In the genomic region with DNA sequence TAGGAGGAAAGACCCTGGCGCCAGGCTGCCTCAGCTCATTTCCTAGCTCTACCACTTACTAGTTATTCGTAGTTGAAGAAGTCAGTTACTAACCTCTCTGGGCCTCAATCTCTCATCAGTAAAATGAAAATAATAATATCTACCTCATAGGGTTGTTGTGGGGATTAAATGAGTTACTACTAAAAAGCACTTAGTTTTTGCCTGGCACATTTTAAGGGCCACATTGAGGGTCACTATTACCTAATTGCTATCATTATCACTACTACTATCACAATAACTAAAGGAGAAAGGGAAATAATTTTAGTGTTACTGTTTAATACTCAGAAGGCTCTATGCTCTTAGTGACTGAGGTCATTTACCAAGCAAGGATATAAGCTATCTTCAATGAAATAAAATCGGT, we compare ENCODE assay signal across 15 cellular contexts. TPM values are rescaled to one million over a fixed set of nuclear protein-coding genes. Genes with fewer than 3 reads are reported as not detected.
DNase-seq lines count a peak whose midpoint lies in the region; ATAC-seq and TF ChIP-seq lines count a peak whose summit lies in the region.
"Had no signal": no experiment of that assay in that cellular context is flagged by ENCODE, and none has a peak within 500 bp of the region (broad histone marks: within the 10 kb centered on the region; RNA-seq: fewer than 3 reads in every experiment).

No MANE protein-coding gene starts in this region.

- peaks cover 12% of the 10 kb centered on the region for H4K20me1 ChIP-seq in SK-N-SH (ENCODE audit: insufficient read depth)

- H3K9me3 ChIP-seq in Panc1 (ENCODE audit: control insufficient read depth, insufficient read depth, low read depth, low read length) = no peaks in the 10 kb centered on the region
- H3K9me3 ChIP-seq in SK-N-SH = no peaks in the 10 kb centered on the region

- H3K27me3 ChIP-seq in Panc1 (ENCODE audit: control insufficient read depth, insufficient read depth, low read length) (no peaks in the 10 kb centered on the region), SK-N-SH (ENCODE audit: insufficient read depth) (no peaks in the 10 kb centered on the region)

- TF ChIP-seq CTCF in Panc1 (IDR thresholded peaks at IDR 0.05) = no peak
- no peak for TF ChIP-seq CTCF in WTC11 (IDR thresholded peaks at IDR 0.05)
- no peak for TF ChIP-seq CTCF in nephron progenitor cell (IDR thresholded peaks at IDR 0.05)
- no peak for TF ChIP-seq CTCF in SK-N-SH (IDR thresholded peaks at IDR 0.05)

- no peak for ATAC-seq in Panc1
- no peak for ATAC-seq in WTC11

- H3K9ac ChIP-seq in SK-N-SH = no peak overlapping the region
- H3K9ac ChIP-seq: GM23248 had no signal

- H3K27ac Mint-ChIP-seq in WTC11 (0 out of 2 replicates have a peak overlapping the region, but pooled peaks have one; percentile 64), nephron progenitor cell (peak overlapping the region; percentile 92)

- no peaks in the 10 kb centered on the region for H3K27me3 Mint-ChIP-seq in WTC11 (ENCODE audit: low read depth)
- H3K27me3 Mint-ChIP-seq in nephron progenitor cell (ENCODE audit: low read depth, poor library complexity) = no peaks in the 10 kb centered on the region
- H3K27me3 Mint-ChIP-seq: CD4-positive, alpha-beta memory T cell had no signal

- in situ Hi-C loops in Panc1 (cut with HindIII; ENCODE audit: low pct_unique_long_range_greater_than_20kb, low sequenced_read_pairs) = no loop called here

- no peak overlapping the region for H2AFZ ChIP-seq in SK-N-SH (ENCODE audit: low read depth)
- H2AFZ ChIP-seq: GM23248 had no signal

- H3K9me3 Mint-ChIP-seq in WTC11 (peaks cover 5% of the 10 kb centered on the region; the same call in 1 of the 2 replicates), nephron progenitor cell (peaks cover 7% of the 10 kb centered on the region)
- H3K9me3 Mint-ChIP-seq: CD4-positive, alpha-beta memory T cell had no signal

- POLR2A ChIA-PET in Panc1 (lab: Charles Lee) (no interaction called here), WTC11 (lab: Charles Lee) (no interaction called here), SK-N-SH (lab: Yijun Ruan, JAX) (no interaction called here)

- no peak overlapping the region for H3K4me3 Mint-ChIP-seq in WTC11
- no peak overlapping the region for H3K4me3 Mint-ChIP-seq in nephron progenitor cell
- H3K4me3 Mint-ChIP-seq: CD4-positive, alpha-beta memory T cell had no signal

- H3K9me2 ChIP-seq in SK-N-SH = no peaks in the 10 kb centered on the region

- no peak for TF ChIP-seq RAD21 in SK-N-SH (IDR thresholded peaks at IDR 0.05; ENCODE audit: low read length)

- peaks cover 3% of the 10 kb centered on the region for H3F3A ChIP-seq in SK-N-SH (replicated peaks; ENCODE audit: insufficient read depth)

- no peak overlapping the region for H3K4me2 ChIP-seq in SK-N-SH

- WGBS in SK-N-SH (ENCODE audit: low lambda C conversion rate) = 84% methylated on average over 3 of the region's 3 CpGs

- peaks cover 10% of the 10 kb centered on the region for H3K36me3 ChIP-seq in Panc1 (ENCODE audit: control insufficient read depth, insufficient read depth, low read length)
- H3K36me3 ChIP-seq in SK-N-SH (replicated peaks in 1 of 2; ENCODE audit: control insufficient read depth in 1 of 2, insufficient read depth in 2 of 2, low read length in 1 of 2) = peaks cover 15 to 19% of the 10 kb centered on the region in 2 experiments

- CTCF ChIA-PET in Panc1 (lab: Charles Lee) = no interaction called here
- CTCF ChIA-PET in WTC11 (lab: Charles Lee) = interaction anchor here (0.7 to 1.2 kb wide), 3 partner anchors 16 to 44 kb away, joined by 3 to 6 read pairs (median 3); no protein-coding TSS in a partner anchor
- CTCF ChIA-PET in SK-N-SH (lab: Yijun Ruan, JAX) = interaction anchor here (3.4 kb wide), 1 partner anchor 44 kb away, joined by 19 read pairs; a partner anchor contains a TSS

- peaks cover 58% of the 10 kb centered on the region for H3K79me2 ChIP-seq in SK-N-SH (ENCODE audit: insufficient read depth)

- H3K27ac ChIP-seq in Panc1 (ENCODE audit: low read length) = no peak overlapping the region
- H3K27ac ChIP-seq in SK-N-SH (ENCODE audit: low read depth in 2 of 2, low read length in 1 of 2) = no peak overlapping the region
- H3K27ac ChIP-seq: GM23248 had no signal

- H3K36me3 Mint-ChIP-seq in WTC11 = peaks cover 28% of the 10 kb centered on the region
- peaks cover 61% of the 10 kb centered on the region for H3K36me3 Mint-ChIP-seq in nephron progenitor cell (ENCODE audit: low read depth)

- intact Hi-C loops in Panc1 (cut with micrococcal nuclease; ENCODE audit: unreplicated experiment) = no loop called here

- DNase-seq in Panc1 (ENCODE audit: low read depth, low spot score) = no peak
- no peak for DNase-seq in WTC11 (ENCODE audit: low spot score)
- no peak for DNase-seq in nephron progenitor cell
- DNase-seq in SK-N-SH = no peak
- no peak for DNase-seq in KG1 (lab: John Stamatoyannopoulos, UW)
- DNase-seq in activated effector memory CD4-positive, alpha-beta T cell treated with anti-CD3 and anti-CD28 coated beads, Interleukin-2, amount 50 U/mL, for 16 hours = no peak
- DNase-seq: C1 segment of cervical spinal cord; Calu3; CD4-positive, alpha-beta memory T cell; COR-L47; DMS53; DND-41; GM23248; H7; HCEC 1CT had no signal

- H3K4me1 Mint-ChIP-seq in WTC11 = peaks cover 13% of the 10 kb centered on the region
- no peaks in the 10 kb centered on the region for H3K4me1 Mint-ChIP-seq in nephron progenitor cell

- BruUV-seq in Panc1 (replicated peaks; lab: Mats Ljungman, UMichigan) = TSS peak; percentile 14

- H3K4me1 ChIP-seq in Panc1 (ENCODE audit: control insufficient read depth, insufficient read depth, low read length) (no peaks in the 10 kb centered on the region), SK-N-SH (ENCODE audit: control insufficient read depth in 1 of 2, insufficient read depth in 2 of 2, low read depth in 1 of 2, low read length in 1 of 2) (no peaks in the 10 kb centered on the region)

- H3K4me3 ChIP-seq in Panc1 (ENCODE audit: low read depth in 2 of 2, low read length in 2 of 2) (no peak overlapping the region), SK-N-SH (ENCODE audit: low read depth in 2 of 2, low read length in 1 of 2) (no peak overlapping the region)
- H3K4me3 ChIP-seq: GM23248 had no signal

- TF ChIP-seq EP300 in SK-N-SH (IDR thresholded peaks at IDR 0.05; ENCODE audit: borderline replicate concordance in 1 of 2, low read depth in 1 of 2, low read length in 1 of 2) = no peak

TF ChIP-seq in WTC11, 78 proteins besides CTCF, POLR2A, EP300 and RAD21:
- no peak for TF ChIP-seq ATF1 (CRISPR knock-in tag; IDR thresholded peaks at IDR 0.05)
- TF ChIP-seq KAT7 (CRISPR knock-in tag; IDR thresholded peaks at IDR 0.05; ENCODE audit: borderline replicate concordance) = no peak
- no peak for TF ChIP-seq ZNF263 (CRISPR knock-in tag; IDR thresholded peaks at IDR 0.05; ENCODE audit: low read depth)
- TF ChIP-seq ZNF671 (CRISPR knock-in tag; IDR thresholded peaks at IDR 0.05) = no peak
- TF ChIP-seq NFYB (CRISPR knock-in tag; conservative IDR thresholded peaks at IDR 0.05; ENCODE audit: low read depth) = no peak
- TF ChIP-seq GTF2I (CRISPR knock-in tag; conservative IDR thresholded peaks at IDR 0.05) = no peak
- TF ChIP-seq ZNF219 (CRISPR knock-in tag; IDR thresholded peaks at IDR 0.05; ENCODE audit: borderline replicate concordance) = no peak
- no peak for TF ChIP-seq NFATC4 (CRISPR knock-in tag; IDR thresholded peaks at IDR 0.05)
TF ChIP-seq in WTC11: peak in this region for 0.

TF ChIP-seq in SK-N-SH, 30 proteins besides CTCF, POLR2A, EP300 and RAD21 (continues in another document):
- TF ChIP-seq MXI1 (IDR thresholded peaks at IDR 0.05; ENCODE audit: low read depth, low read length) = no peak
- no peak for TF ChIP-seq MEF2A (IDR thresholded peaks at IDR 0.05; ENCODE audit: borderline replicate concordance, low read depth)
- no peak for TF ChIP-seq TEAD4 (IDR thresholded peaks at IDR 0.05; ENCODE audit: borderline replicate concordance, insufficient read depth)
- TF ChIP-seq, protein P1, sequence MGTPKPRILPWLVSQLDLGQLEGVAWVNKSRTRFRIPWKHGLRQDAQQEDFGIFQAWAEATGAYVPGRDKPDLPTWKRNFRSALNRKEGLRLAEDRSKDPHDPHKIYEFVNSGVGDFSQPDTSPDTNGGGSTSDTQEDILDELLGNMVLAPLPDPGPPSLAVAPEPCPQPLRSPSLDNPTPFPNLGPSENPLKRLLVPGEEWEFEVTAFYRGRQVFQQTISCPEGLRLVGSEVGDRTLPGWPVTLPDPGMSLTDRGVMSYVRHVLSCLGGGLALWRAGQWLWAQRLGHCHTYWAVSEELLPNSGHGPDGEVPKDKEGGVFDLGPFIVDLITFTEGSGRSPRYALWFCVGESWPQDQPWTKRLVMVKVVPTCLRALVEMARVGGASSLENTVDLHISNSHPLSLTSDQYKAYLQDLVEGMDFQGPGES (IDR thresholded peaks at IDR 0.05; ENCODE audit: low read depth, low read length) = no peak
- no peak for TF ChIP-seq GATA2 (CRISPR knock-in tag; IDR thresholded peaks at IDR 0.05)
- no peak for TF ChIP-seq SMC3 (IDR thresholded peaks at IDR 0.05; ENCODE audit: low read depth, low read length)
- TF ChIP-seq, protein P2, sequence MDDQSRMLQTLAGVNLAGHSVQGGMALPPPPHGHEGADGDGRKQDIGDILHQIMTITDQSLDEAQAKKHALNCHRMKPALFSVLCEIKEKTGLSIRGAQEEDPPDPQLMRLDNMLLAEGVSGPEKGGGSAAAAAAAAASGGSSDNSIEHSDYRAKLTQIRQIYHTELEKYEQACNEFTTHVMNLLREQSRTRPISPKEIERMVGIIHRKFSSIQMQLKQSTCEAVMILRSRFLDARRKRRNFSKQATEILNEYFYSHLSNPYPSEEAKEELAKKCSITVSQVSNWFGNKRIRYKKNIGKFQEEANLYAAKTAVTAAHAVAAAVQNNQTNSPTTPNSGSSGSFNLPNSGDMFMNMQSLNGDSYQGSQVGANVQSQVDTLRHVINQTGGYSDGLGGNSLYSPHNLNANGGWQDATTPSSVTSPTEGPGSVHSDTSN (IDR thresholded peaks at IDR 0.05) = no peak
- TF ChIP-seq, protein P3, sequence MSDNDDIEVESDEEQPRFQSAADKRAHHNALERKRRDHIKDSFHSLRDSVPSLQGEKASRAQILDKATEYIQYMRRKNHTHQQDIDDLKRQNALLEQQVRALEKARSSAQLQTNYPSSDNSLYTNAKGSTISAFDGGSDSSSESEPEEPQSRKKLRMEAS (IDR thresholded peaks at IDR 0.05; ENCODE audit: low read depth) = no peak
- no peak for TF ChIP-seq GABPA (IDR thresholded peaks at IDR 0.05; ENCODE audit: low read depth)
- TF ChIP-seq NFIC (IDR thresholded peaks at IDR 0.05; ENCODE audit: borderline replicate concordance) = no peak

RNA-seq across cellular contexts. Expression of a gene that starts 25.0 kb away (rescaled TPM):
- total RNA-seq in Panc1 (2021; ENCODE audit: unreplicated experiment) (22.7 TPM), WTC11 (2021) (26.3 to 31.4 TPM (median 27.3 TPM) in 3 replicates)
- polyA plus RNA-seq in Panc1 (2012; ENCODE audit: insufficient read length) = 18.1 TPM
- 11.8 and 15.4 TPM in 2 replicates for polyA plus RNA-seq in SK-N-SH (2012; rRNA removed)
- polyA plus RNA-seq in SK-N-SH (2012; cell fraction: cytosol; rRNA removed) = 12.7 and 14.1 TPM in 2 replicates
- 18.8 and 33.5 TPM in 2 replicates for polyA plus RNA-seq in SK-N-SH (2012; cell fraction: nucleus; rRNA removed)

RNA-seq across cellular contexts. Expression of a gene that starts 43.4 kb away (rescaled TPM):
- total RNA-seq in Panc1 (2021; ENCODE audit: unreplicated experiment) (2.0 TPM), WTC11 (2021) (31.0 to 32.6 TPM (median 32.2 TPM) in 3 replicates)
- 1.1 TPM for polyA plus RNA-seq in Panc1 (2012; ENCODE audit: insufficient read length)
- 0.48 and 0.57 TPM in 2 replicates for polyA plus RNA-seq in SK-N-SH (2012; rRNA removed)
- polyA plus RNA-seq in SK-N-SH (2012; cell fraction: cytosol; rRNA removed) = 0.42 and 0.46 TPM in 2 replicates
- 0.45 and 0.67 TPM in 2 replicates for polyA plus RNA-seq in SK-N-SH (2012; cell fraction: nucleus; rRNA removed)
- polyA plus RNA-seq: CD4-positive, alpha-beta memory T cell had no signal

Comparison
In these comparisons a context has a peak if more than half of its experiments do, and no peak if none do; other contexts are left out.
1. RNA of a gene that starts 43.4 kb away (total RNA-seq): 31.0 to 32.6 TPM in WTC11; 2.0 TPM in Panc1 (single experiment); every median in the first group is over 10 times any median in the second.